25 cellular contexts compared by ENCODE assay signal in the genomic region with DNA sequence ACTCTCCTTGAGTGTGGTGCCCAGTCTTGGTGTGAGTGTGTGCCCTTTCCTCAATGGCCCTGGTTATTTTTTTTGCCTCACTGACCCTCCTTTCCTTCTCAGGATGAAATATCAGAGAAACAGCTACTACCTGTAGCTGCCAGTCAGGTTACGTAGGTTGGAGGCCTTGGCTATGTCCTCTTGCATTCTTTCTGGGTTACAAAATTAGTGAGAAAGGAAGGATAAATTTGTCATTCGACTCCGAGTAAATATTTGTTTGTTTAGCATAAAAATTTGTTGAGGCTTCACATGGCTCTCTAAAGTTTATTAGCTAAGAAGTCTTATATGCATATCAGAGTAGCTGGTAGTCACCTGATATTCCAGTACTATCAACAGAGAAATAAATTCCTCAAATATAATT.
"Had no signal": no experiment of that assay in that cellular context is flagged by ENCODE, and none has a peak within 500 bp of the region (broad histone marks: within the 10 kb centered on the region; RNA-seq: fewer than 3 reads in every experiment).

No MANE protein-coding gene starts in this region.

- H3K27ac Mint-ChIP-seq: naive thymus-derived CD4-positive, alpha-beta T cell; natural killer cell treated with Interleukin-12 subunit alpha and Interleukin-12 subunit beta and Interleukin-15 and Interleukin-18, amount 100 ng/mL, for 72 hours; progenitor cell of endocrine pancreas; stimulated activated naive B cell treated with anti-CD40 and anti-IgM and Interleukin-4, amounts not matched to agents 10 μg/mL and 1 μg/mL and 100 μg/mL, for 72 hours had no signal

- H3K4me3 ChIP-seq: left ventricle myocardium inferior, lung, mucosa of descending colon, ovary, right atrium auricular region, right lobe of liver, smooth muscle cell, stomach, suprapubic skin, thoracic aorta, tibial artery, upper lobe of left lung, vagina had no signal

- H3K36me3 Mint-ChIP-seq: natural killer cell treated with Interleukin-12 subunit alpha and Interleukin-12 subunit beta and Interleukin-15 and Interleukin-18, amount 100 ng/mL, for 72 hours had no signal

- ATAC-seq: mucosa of descending colon; naive thymus-derived CD4-positive, alpha-beta T cell; natural killer cell treated with Interleukin-12 subunit alpha and Interleukin-12 subunit beta and Interleukin-15 and Interleukin-18, amount 100 ng/mL, for 72 hours; right lobe of liver; stimulated activated naive B cell treated with anti-CD40 and anti-IgM and Interleukin-4, amounts not matched to agents 10 μg/mL and 1 μg/mL and 100 μg/mL, for 72 hours; stimulated activated naive CD8-positive, alpha-beta T cell treated with anti-CD3 and anti-CD28 coated beads, Interleukin-15, Interleukin-2, amounts not matched to agents 100 U/mL and 50 U/mL, for 24 hours had no signal

- H3K9me3 ChIP-seq: left ventricle myocardium inferior, mucosa of descending colon, ovary, right atrium auricular region, right lobe of liver, stomach, suprapubic skin, thoracic aorta, tibial artery, upper lobe of left lung, vagina had no signal

- H3K4me2 ChIP-seq: smooth muscle cell had no signal

- H3K27me3 Mint-ChIP-seq: naive thymus-derived CD4-positive, alpha-beta T cell; natural killer cell treated with Interleukin-12 subunit alpha and Interleukin-12 subunit beta and Interleukin-15 and Interleukin-18, amount 100 ng/mL, for 72 hours; progenitor cell of endocrine pancreas; stimulated activated naive B cell treated with anti-CD40 and anti-IgM and Interleukin-4, amounts not matched to agents 10 μg/mL and 1 μg/mL and 100 μg/mL, for 72 hours had no signal

- H3K36me3 ChIP-seq: ovary, right lobe of liver had no signal

- H3K9me3 Mint-ChIP-seq: immature natural killer cell; naive thymus-derived CD4-positive, alpha-beta T cell; natural killer cell treated with Interleukin-12 subunit alpha and Interleukin-12 subunit beta and Interleukin-15 and Interleukin-18, amount 100 ng/mL, for 72 hours; stimulated activated naive B cell treated with anti-CD40 and anti-IgM and Interleukin-4, amounts not matched to agents 10 μg/mL and 1 μg/mL and 100 μg/mL, for 72 hours had no signal

- H3K27ac ChIP-seq: left ventricle myocardium inferior, ovary, right atrium auricular region, right lobe of liver, stomach, suprapubic skin, thoracic aorta, tibial artery, upper lobe of left lung, vagina had no signal

- H3K27me3 ChIP-seq: ovary, right atrium auricular region, right lobe of liver, stomach, suprapubic skin, tibial artery, upper lobe of left lung, vagina had no signal

- DNase-seq: hypothalamus; immature natural killer cell; kidney; left ventricle myocardium inferior; midbrain; mucosa of descending colon; naive thymus-derived CD4-positive, alpha-beta T cell; ovary; right lobe of liver; stimulated activated CD4-positive, alpha-beta T cell treated with anti-CD3 and anti-CD28 coated beads, Interleukin-1b, Interleukin-23, amount 100 ng/mL, for 48 hours; stimulated activated CD4-positive, alpha-beta T cell treated with anti-CD3 and anti-CD28 coated beads, Interleukin-4, amount 100 ng/mL, for 1 hour; stimulated activated naive B cell treated with anti-CD40 and anti-IgM and Interleukin-4, amounts not matched to agents 10 μg/mL and 1 μg/mL and 100 μg/mL, for 72 hours; stimulated activated naive CD8-positive, alpha-beta T cell treated with anti-CD3 and anti-CD28 coated beads, Interleukin-15, Interleukin-2, amounts not matched to agents 100 U/mL and 50 U/mL, for 24 hours; stomach; tibial artery; upper lobe of left lung had no signal

- FAIRE-seq: islet of Langerhans, kidney had no signal

- H3K4me1 ChIP-seq: vagina had no signal

- H3K4me3 Mint-ChIP-seq: immature natural killer cell; naive thymus-derived CD4-positive, alpha-beta T cell; natural killer cell treated with Interleukin-12 subunit alpha and Interleukin-12 subunit beta and Interleukin-15 and Interleukin-18, amount 100 ng/mL, for 72 hours; stimulated activated naive B cell treated with anti-CD40 and anti-IgM and Interleukin-4, amounts not matched to agents 10 μg/mL and 1 μg/mL and 100 μg/mL, for 72 hours had no signal
